ENCODE assay signal across 1 cellular context in the genomic region with DNA sequence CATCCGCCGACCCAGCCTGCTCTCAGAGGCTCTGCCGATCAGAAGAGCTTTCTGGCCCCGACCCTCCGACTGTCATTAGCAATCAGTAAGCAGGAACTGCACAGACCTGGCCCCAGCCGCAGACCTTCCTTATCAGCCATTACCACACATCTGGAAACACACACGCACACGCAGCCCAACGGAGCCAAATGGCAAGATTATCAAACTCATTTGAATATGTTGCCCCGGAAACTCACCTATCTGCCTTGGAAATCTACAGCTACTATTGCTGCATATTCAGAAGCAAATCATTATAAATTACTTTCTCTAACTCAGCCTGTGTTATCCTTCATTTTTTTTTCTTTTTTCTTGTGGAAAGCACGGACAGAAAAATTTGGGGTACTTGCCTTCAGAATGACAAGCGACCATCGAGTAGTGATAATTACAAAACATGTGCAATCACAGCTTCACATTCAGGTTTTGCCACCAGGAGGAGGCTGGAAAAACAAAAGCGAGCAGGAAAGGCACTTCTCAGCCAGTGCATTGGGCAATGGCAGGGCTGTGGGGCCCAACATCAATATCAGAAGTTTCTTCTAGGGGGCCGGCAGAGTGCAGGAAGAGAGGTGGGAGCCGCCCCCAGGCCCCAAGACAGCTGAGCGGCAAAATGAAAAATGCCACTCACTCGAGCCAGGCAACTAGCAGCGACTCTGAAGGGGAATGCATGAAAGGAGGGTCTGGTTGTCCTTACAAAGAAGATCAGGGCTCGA.
TF ChIP-seq lines count a peak whose summit lies in the region.

No MANE protein-coding gene starts in this region.

TF ChIP-seq in WTC11, 78 proteins besides CTCF, POLR2A, EP300 and RAD21 (continued from another document):
- TF ChIP-seq, protein P1, sequence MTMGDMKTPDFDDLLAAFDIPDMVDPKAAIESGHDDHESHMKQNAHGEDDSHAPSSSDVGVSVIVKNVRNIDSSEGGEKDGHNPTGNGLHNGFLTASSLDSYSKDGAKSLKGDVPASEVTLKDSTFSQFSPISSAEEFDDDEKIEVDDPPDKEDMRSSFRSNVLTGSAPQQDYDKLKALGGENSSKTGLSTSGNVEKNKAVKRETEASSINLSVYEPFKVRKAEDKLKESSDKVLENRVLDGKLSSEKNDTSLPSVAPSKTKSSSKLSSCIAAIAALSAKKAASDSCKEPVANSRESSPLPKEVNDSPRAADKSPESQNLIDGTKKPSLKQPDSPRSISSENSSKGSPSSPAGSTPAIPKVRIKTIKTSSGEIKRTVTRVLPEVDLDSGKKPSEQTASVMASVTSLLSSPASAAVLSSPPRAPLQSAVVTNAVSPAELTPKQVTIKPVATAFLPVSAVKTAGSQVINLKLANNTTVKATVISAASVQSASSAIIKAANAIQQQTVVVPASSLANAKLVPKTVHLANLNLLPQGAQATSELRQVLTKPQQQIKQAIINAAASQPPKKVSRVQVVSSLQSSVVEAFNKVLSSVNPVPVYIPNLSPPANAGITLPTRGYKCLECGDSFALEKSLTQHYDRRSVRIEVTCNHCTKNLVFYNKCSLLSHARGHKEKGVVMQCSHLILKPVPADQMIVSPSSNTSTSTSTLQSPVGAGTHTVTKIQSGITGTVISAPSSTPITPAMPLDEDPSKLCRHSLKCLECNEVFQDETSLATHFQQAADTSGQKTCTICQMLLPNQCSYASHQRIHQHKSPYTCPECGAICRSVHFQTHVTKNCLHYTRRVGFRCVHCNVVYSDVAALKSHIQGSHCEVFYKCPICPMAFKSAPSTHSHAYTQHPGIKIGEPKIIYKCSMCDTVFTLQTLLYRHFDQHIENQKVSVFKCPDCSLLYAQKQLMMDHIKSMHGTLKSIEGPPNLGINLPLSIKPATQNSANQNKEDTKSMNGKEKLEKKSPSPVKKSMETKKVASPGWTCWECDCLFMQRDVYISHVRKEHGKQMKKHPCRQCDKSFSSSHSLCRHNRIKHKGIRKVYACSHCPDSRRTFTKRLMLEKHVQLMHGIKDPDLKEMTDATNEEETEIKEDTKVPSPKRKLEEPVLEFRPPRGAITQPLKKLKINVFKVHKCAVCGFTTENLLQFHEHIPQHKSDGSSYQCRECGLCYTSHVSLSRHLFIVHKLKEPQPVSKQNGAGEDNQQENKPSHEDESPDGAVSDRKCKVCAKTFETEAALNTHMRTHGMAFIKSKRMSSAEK (CRISPR knock-in tag; IDR thresholded peaks at IDR 0.05; ENCODE audit: borderline replicate concordance) = no peak
- TF ChIP-seq ZNF317 (CRISPR knock-in tag; IDR thresholded peaks at IDR 0.05; ENCODE audit: borderline replicate concordance, low read depth) = no peak
- TF ChIP-seq ATF1 (CRISPR knock-in tag; IDR thresholded peaks at IDR 0.05) = no peak
- TF ChIP-seq, protein P2, sequence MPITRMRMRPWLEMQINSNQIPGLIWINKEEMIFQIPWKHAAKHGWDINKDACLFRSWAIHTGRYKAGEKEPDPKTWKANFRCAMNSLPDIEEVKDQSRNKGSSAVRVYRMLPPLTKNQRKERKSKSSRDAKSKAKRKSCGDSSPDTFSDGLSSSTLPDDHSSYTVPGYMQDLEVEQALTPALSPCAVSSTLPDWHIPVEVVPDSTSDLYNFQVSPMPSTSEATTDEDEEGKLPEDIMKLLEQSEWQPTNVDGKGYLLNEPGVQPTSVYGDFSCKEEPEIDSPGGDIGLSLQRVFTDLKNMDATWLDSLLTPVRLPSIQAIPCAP (CRISPR knock-in tag; IDR thresholded peaks at IDR 0.05) = no peak
- no peak for TF ChIP-seq TEAD4 (CRISPR knock-in tag; IDR thresholded peaks at IDR 0.05)
- TF ChIP-seq MXD4 (CRISPR knock-in tag; IDR thresholded peaks at IDR 0.05; ENCODE audit: borderline replicate concordance) = no peak
- TF ChIP-seq, protein P3, sequence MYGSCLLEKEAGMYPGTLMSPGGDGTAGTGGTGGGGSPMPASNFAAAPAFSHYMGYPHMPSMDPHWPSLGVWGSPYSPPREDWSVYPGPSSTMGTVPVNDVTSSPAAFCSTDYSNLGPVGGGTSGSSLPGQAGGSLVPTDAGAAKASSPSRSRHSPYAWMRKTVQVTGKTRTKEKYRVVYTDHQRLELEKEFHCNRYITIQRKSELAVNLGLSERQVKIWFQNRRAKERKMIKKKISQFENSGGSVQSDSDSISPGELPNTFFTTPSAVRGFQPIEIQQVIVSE (CRISPR knock-in tag; IDR thresholded peaks at IDR 0.05; ENCODE audit: borderline replicate concordance) = no peak
- TF ChIP-seq, protein P4, sequence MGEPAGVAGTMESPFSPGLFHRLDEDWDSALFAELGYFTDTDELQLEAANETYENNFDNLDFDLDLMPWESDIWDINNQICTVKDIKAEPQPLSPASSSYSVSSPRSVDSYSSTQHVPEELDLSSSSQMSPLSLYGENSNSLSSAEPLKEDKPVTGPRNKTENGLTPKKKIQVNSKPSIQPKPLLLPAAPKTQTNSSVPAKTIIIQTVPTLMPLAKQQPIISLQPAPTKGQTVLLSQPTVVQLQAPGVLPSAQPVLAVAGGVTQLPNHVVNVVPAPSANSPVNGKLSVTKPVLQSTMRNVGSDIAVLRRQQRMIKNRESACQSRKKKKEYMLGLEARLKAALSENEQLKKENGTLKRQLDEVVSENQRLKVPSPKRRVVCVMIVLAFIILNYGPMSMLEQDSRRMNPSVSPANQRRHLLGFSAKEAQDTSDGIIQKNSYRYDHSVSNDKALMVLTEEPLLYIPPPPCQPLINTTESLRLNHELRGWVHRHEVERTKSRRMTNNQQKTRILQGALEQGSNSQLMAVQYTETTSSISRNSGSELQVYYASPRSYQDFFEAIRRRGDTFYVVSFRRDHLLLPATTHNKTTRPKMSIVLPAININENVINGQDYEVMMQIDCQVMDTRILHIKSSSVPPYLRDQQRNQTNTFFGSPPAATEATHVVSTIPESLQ (CRISPR knock-in tag; IDR thresholded peaks at IDR 0.05) = no peak
